In genomic region chr18:41059126-41059415, GRCh38 we compare ENCODE assay signal across 1 cellular context.
TF ChIP-seq lines count a peak whose summit lies in the region.

No MANE protein-coding gene starts in this region.

TF ChIP-seq in H1, 55 proteins besides CTCF, POLR2A, EP300 and RAD21 (continued from another document):
- no peak for TF ChIP-seq GABPA (IDR thresholded peaks at IDR 0.05; ENCODE audit: borderline replicate concordance, insufficient read depth, low read length)
- TF ChIP-seq EGR1 (IDR thresholded peaks at IDR 0.05; ENCODE audit: borderline replicate concordance, low read depth, low read length), result no peak
- TF ChIP-seq KDM5A (IDR thresholded peaks at IDR 0.05; ENCODE audit: low read length), result no peak
- no peak for TF ChIP-seq EZH2 (IDR thresholded peaks at IDR 0.05; ENCODE audit: low read depth, low read length, severe bottlenecking)
- no peak for TF ChIP-seq SIX5 (IDR thresholded peaks at IDR 0.05; ENCODE audit: low read depth, low read length)
